ENCODE assay signal across 28 cellular contexts in genomic region chr12:129127771-129128170, GRCh38.
"Had no signal": no experiment of that assay in that cellular context is flagged by ENCODE, and none has a peak within 500 bp of the region (broad histone marks: within the 10 kb centered on the region; RNA-seq: fewer than 3 reads in every experiment).

No MANE protein-coding gene starts in this region.

- H3K27me3 ChIP-seq: adrenal gland, cardiac muscle cell had no signal

- H3K9me3 Mint-ChIP-seq: central memory CD8-positive, alpha-beta T cell had no signal

- H3K27me3 Mint-ChIP-seq: activated B cell treated with CpG ODN at 0.5 μM for 24 hours; activated CD4-positive, alpha-beta memory T cell treated with anti-CD3 and anti-CD28 coated beads for 36 hours; central memory CD8-positive, alpha-beta T cell had no signal

- H3K4me2 ChIP-seq: PC-9 had no signal

- H3K27ac Mint-ChIP-seq: activated B cell treated with CpG ODN at 0.5 μM for 24 hours; activated CD4-positive, alpha-beta memory T cell treated with anti-CD3 and anti-CD28 coated beads for 36 hours; activated naive CD4-positive, alpha-beta T cell treated with anti-CD3 and anti-CD28 coated beads for 36 hours; activated naive CD4-positive, alpha-beta T cell treated with anti-CD3 and anti-CD28 coated beads, Interleukin-2, amount 50 U/mL, for 72 hours; activated T-helper 1 cell treated with anti-CD3 and anti-CD28 coated beads, Interleukin-12 subunit alpha, Interleukin-12 subunit beta, Interleukin-2, Interleukin-4 antibody, amounts not matched to agents 30 ng/mL and 10 ng/mL and 1 ng/mL, durations not matched to agents 14 hours and 24 hours and 36 hours had no signal

- H3K9me3 ChIP-seq: adrenal gland had no signal

- H3K4me3 Mint-ChIP-seq: activated B cell treated with CpG ODN at 0.5 μM for 24 hours; activated CD4-positive, alpha-beta memory T cell treated with anti-CD3 and anti-CD28 coated beads for 36 hours; activated naive CD4-positive, alpha-beta T cell treated with anti-CD3 and anti-CD28 coated beads for 36 hours; activated T-cell treated with anti-CD3 and anti-CD28 coated beads, Interleukin-2, amount 50 U/mL, for 4 hours; activated T-helper 1 cell treated with anti-CD3 and anti-CD28 coated beads, Interleukin-12 subunit alpha, Interleukin-12 subunit beta, Interleukin-2, Interleukin-4 antibody, amounts not matched to agents 30 ng/mL and 10 ng/mL and 1 ng/mL, durations not matched to agents 14 hours and 24 hours and 36 hours; central memory CD8-positive, alpha-beta T cell had no signal

- H3K36me3 Mint-ChIP-seq: activated CD4-positive, alpha-beta memory T cell treated with anti-CD3 and anti-CD28 coated beads for 36 hours; activated naive CD4-positive, alpha-beta T cell treated with anti-CD3 and anti-CD28 coated beads, Interleukin-2, amount 50 U/mL, for 72 hours had no signal

- H3K4me1 ChIP-seq: adrenal gland had no signal

- DNase-seq: activated B cell treated with CpG ODN at 0.5 μM for 24 hours; activated CD4-positive, alpha-beta memory T cell treated with anti-CD3 and anti-CD28 coated beads for 36 hours; activated CD4-positive, alpha-beta T cell treated with anti-CD3 and anti-CD28 coated beads for 4 hours; activated CD4-positive, alpha-beta T cell treated with anti-CD3 and anti-CD28 coated beads, Interleukin-2, amount 50 U/mL, for 1 hour; activated CD4-positive, CD25-positive, alpha-beta regulatory T cell treated with anti-CD3 and anti-CD28 coated beads, Interleukin-2, amount 50 U/mL, for 72 hours; activated CD8-positive, alpha-beta memory T cell treated with anti-CD3 and anti-CD28 coated beads, Interleukin-2, amount 50 U/mL, for 4 hours; activated gamma-delta T cell treated with Interleukin-2 at 50 U/mL for 16 hours; activated naive CD4-positive, alpha-beta T cell treated with anti-CD3 and anti-CD28 coated beads for 36 hours; activated T-cell treated with anti-CD3 and anti-CD28 coated beads for 4 hours; activated T-cell treated with anti-CD3 and anti-CD28 coated beads, Interleukin-2, amount 50 U/mL, for 4 hours; adrenal gland; Karpas-422; KBM-7; NCI-H2227 treated with DMSO at 0.1 percent for 48 hours; NCI-H524 treated with DMSO at 0.1 percent for 48 hours; PC-9; SIG-M5; SW 1271; T-helper 1 cell; T-helper 2 cell; T-helper 9 cell had no signal

- H3K27ac ChIP-seq: adrenal gland, cardiac muscle cell, PC-9, RWPE1, VCaP had no signal

- H2AFZ ChIP-seq: PC-9 had no signal

- ATAC-seq: activated naive CD4-positive, alpha-beta T cell treated with anti-CD3 and anti-CD28 coated beads, Interleukin-2, amount 50 U/mL, for 72 hours; activated T-cell treated with anti-CD3 and anti-CD28 coated beads, Interleukin-2, amount 50 U/mL, for 4 hours; Right ventricle myocardium inferior had no signal

- H3K4me1 Mint-ChIP-seq: activated B cell treated with CpG ODN at 0.5 μM for 24 hours; central memory CD8-positive, alpha-beta T cell had no signal
